Comparison of ENCODE assay signal across 8 cellular contexts in genomic region chr14:22886500-22887259, GRCh38. TPM values are rescaled to one million over a fixed set of nuclear protein-coding genes. Genes with fewer than 3 reads are reported as not detected.
DNase-seq lines count a peak whose midpoint lies in the region; ATAC-seq and TF ChIP-seq lines count a peak whose summit lies in the region.

No MANE protein-coding gene starts in this region.

- no peaks in the 10 kb centered on the region for H4K20me1 ChIP-seq in HCT116 (ENCODE audit: insufficient read depth)

- no peaks in the 10 kb centered on the region for H3K9me2 ChIP-seq in HCT116 (ENCODE audit: insufficient read depth)

- H2AFZ ChIP-seq in HCT116 (ENCODE audit: low read depth, low read length, poor library complexity, severe bottlenecking), result peak overlapping the region; percentile 61

- peak overlapping the region; percentile 79 for H3K4me2 ChIP-seq in HCT116 (ENCODE audit: low read length)

- H3K36me3 ChIP-seq in HCT116 (ENCODE audit: control insufficient read depth in 1 of 2, insufficient read depth in 2 of 2, low read length in 2 of 2) (no peaks in the 10 kb centered on the region), left lung (no peaks in the 10 kb centered on the region)

- peak overlapping the region; percentile 74 for H3K4me3 Mint-ChIP-seq in central memory CD8-positive, alpha-beta T cell

- RAD21 ChIA-PET in HCT116 (lab: Charles Lee; ENCODE audit: low non-redundant PET in 1 of 2, low total read pairs in 2 of 2, uncharacterized antibody in 2 of 2, unreplicated experiment in 2 of 2), result no interaction called here

- peak; percentile 44 for TF ChIP-seq CTCF in GM10266 (IDR thresholded peaks at IDR 0.05; ENCODE audit: control insufficient read depth, insufficient read depth, low read depth, missing control alignments)
- TF ChIP-seq CTCF in HCT116 (IDR thresholded peaks at IDR 0.05 in 2 of 3, conservative IDR thresholded peaks at IDR 0.05 in 1 of 3; ENCODE audit: borderline replicate concordance in 1 of 3, insufficient read depth in 1 of 3, low read depth in 2 of 3, low read length in 2 of 3), result no peak; a peak in 1 of 6 replicates
- no peak for TF ChIP-seq CTCF in WI38 (IDR thresholded peaks at IDR 0.05; ENCODE audit: low read depth, low read length)
- TF ChIP-seq CTCF in left lung (IDR thresholded peaks at IDR 0.05), result no peak

- peak; percentile 81 for ATAC-seq in HCT116
- peak; percentile 75 for ATAC-seq in central memory CD8-positive, alpha-beta T cell (replicated peaks; ENCODE audit: extremely low read depth, poor library complexity, severe bottlenecking)
- peak; percentile 91 for ATAC-seq in left lung

- DNase-seq in GM10266 (ENCODE audit: extremely low spot score), result peak; percentile 91
- DNase-seq in HCT116 (ENCODE audit: low read depth, low spot score), result peak; percentile 49
- peak; percentile 91 for DNase-seq in NCI-H1105 (lab: John Stamatoyannopoulos, UW)
- peak; percentile 40 to 43 for DNase-seq in central memory CD8-positive, alpha-beta T cell (ENCODE audit: low spot score in 2 of 2)
- DNase-seq in left lung, result peak; percentile 78 to 89
- DNase-seq in stimulated activated CD4-positive, alpha-beta T cell treated with anti-CD3 and anti-CD28 coated beads, TNF-alpha, amount 100 ng/mL, for 1 hour (ENCODE audit: low read depth in 3 of 3, low spot score in 1 of 3), result peak; percentile 47 to 61 (median 57)
- no peak for DNase-seq in dedifferentiated amniotic fluid mesenchymal stem cell (ENCODE audit: extremely low spot score)

- H3K9me3 Mint-ChIP-seq in central memory CD8-positive, alpha-beta T cell, result no peaks in the 10 kb centered on the region

- H3K27me3 Mint-ChIP-seq in central memory CD8-positive, alpha-beta T cell, result no peaks in the 10 kb centered on the region

- H3K27ac ChIP-seq in HCT116 (ENCODE audit: low read depth, low read length) (peak overlapping the region; percentile 93), left lung (peak overlapping the region; percentile 60 to 70)

- no peaks in the 10 kb centered on the region for H3K27me3 ChIP-seq in HCT116 (ENCODE audit: insufficient read depth, low read length)
- H3K27me3 ChIP-seq in left lung, result peaks cover 0 to 27% of the 10 kb centered on the region in 2 donors

- H3K36me3 Mint-ChIP-seq in central memory CD8-positive, alpha-beta T cell (ENCODE audit: insufficient read depth), result peaks cover 5% of the 10 kb centered on the region

- POLR2A ChIA-PET in HCT116 (lab: Charles Lee), result interaction anchor here (0.7 to 1.1 kb wide), 4 partner anchors 14 to 16 kb away, joined by 3 to 5 read pairs (median 4); partner anchors contain the start of gene LRP10

- peak overlapping the region; percentile 56 for H3K27ac Mint-ChIP-seq in central memory CD8-positive, alpha-beta T cell (ENCODE audit: low read depth)

- H3K9ac ChIP-seq in HCT116 (ENCODE audit: low read length), result peak overlapping the region; percentile 72

- H3K4me3 ChIP-seq in HCT116 (replicated peaks in 1 of 2; ENCODE audit: low read depth in 1 of 2, low read length in 2 of 2) (peak overlapping the region; percentile 60 to 68), WI38 (ENCODE audit: low read depth, low read length) (peak overlapping the region; percentile 68), left lung (peak overlapping the region; percentile 43 to 49)

- BruUV-seq in HCT116 (replicated peaks; lab: Mats Ljungman, UMichigan), result no TSS peak

- no peaks in the 10 kb centered on the region; the same call in 1 of the 2 replicates for H3K79me2 ChIP-seq in HCT116 (ENCODE audit: insufficient read depth, low read length)

- H3K9me3 ChIP-seq in HCT116 (ENCODE audit: control insufficient read depth in 1 of 2, insufficient read depth in 1 of 2, low read depth in 1 of 2, low read length in 2 of 2) (no peaks in the 10 kb centered on the region), left lung (no peaks in the 10 kb centered on the region)

- peaks cover 27% of the 10 kb centered on the region for H3K4me1 Mint-ChIP-seq in central memory CD8-positive, alpha-beta T cell

- peak; percentile 66 for TF ChIP-seq POLR2A in HCT116 (IDR thresholded peaks at IDR 0.05; ENCODE audit: borderline replicate concordance, extremely low read depth, insufficient read depth, insufficient read length)

- intact Hi-C loops in HCT116 (cut with micrococcal nuclease), result loop anchor here (1.0 kb wide), 1 partner anchor 14 kb away; no protein-coding TSS in a partner anchor
- intact Hi-C loops in left lung (cut with DNase I), result no loop called here

- CTCF ChIA-PET in HCT116 (lab: Charles Lee), result interaction anchor here (1.0 to 7.0 kb wide), 3 partner anchors 13 to 316 kb away, joined by 3 to 51 read pairs (median 6); partner anchors contain the start of gene LRP10

- no peak for TF ChIP-seq RAD21 in HCT116 (IDR thresholded peaks at IDR 0.05; ENCODE audit: low read depth)

- H3K4me1 ChIP-seq in HCT116 (ENCODE audit: control insufficient read depth in 1 of 2, insufficient read depth in 2 of 2, low read length in 2 of 2), result peaks cover 31 to 43% of the 10 kb centered on the region in 2 experiments
- H3K4me1 ChIP-seq in left lung, result peaks cover 0 to 15% of the 10 kb centered on the region in 2 donors

TF ChIP-seq in HCT116, 20 proteins besides CTCF, POLR2A, EP300 and RAD21 (continues in another document):
- TF ChIP-seq SRF (IDR thresholded peaks at IDR 0.05; ENCODE audit: low read depth), result no peak
- no peak for TF ChIP-seq ZBTB33 (IDR thresholded peaks at IDR 0.05; ENCODE audit: extremely low read depth, insufficient replicate concordance, low read length)
- TF ChIP-seq TCF7L2 (IDR thresholded peaks at IDR 0.05; ENCODE audit: borderline replicate concordance, extremely low read depth, insufficient read depth, insufficient read length), result no peak
- TF ChIP-seq YY1 (IDR thresholded peaks at IDR 0.05; ENCODE audit: extremely low read depth, insufficient replicate concordance, low read depth, low read length), result no peak
- TF ChIP-seq JUND (IDR thresholded peaks at IDR 0.05), result no peak
- no peak for TF ChIP-seq EZH2 (IDR thresholded peaks at IDR 0.05)
- TF ChIP-seq EGR1 (IDR thresholded peaks at IDR 0.05; ENCODE audit: low read depth), result peak; percentile 73
- no peak for TF ChIP-seq REST (IDR thresholded peaks at IDR 0.05; ENCODE audit: low read depth)
- no peak for TF ChIP-seq FOSL1 (IDR thresholded peaks at IDR 0.05; ENCODE audit: low read depth)
- peak; percentile 95 for TF ChIP-seq MAX (IDR thresholded peaks at IDR 0.05)
- TF ChIP-seq SIN3A (IDR thresholded peaks at IDR 0.05; ENCODE audit: low read depth), result 0 out of 2 replicates have a peak, but pooled peaks have one; percentile 38
- TF ChIP-seq CEBPB (IDR thresholded peaks at IDR 0.05; ENCODE audit: low read depth), result no peak
- no peak for TF ChIP-seq ZNF274 (IDR thresholded peaks at IDR 0.05; ENCODE audit: low read depth, low read length)

RNA-seq across cellular contexts. Expression of gene REM2, which starts 3.7 kb away (rescaled TPM):
- total RNA-seq in HCT116 (2021; ENCODE audit: unreplicated experiment) (0.47 TPM), left lung (under 1 TPM; 0.29 to 0.73 TPM)
- polyA plus RNA-seq in HCT116 (2012), result 0.52 and 0.59 TPM in 2 replicates

RNA-seq across cellular contexts. Expression of gene LRP10, which starts 15.1 kb away (rescaled TPM):
- 42.7 TPM for total RNA-seq in HCT116 (2021; ENCODE audit: unreplicated experiment)
- polyA plus RNA-seq in HCT116 (2012), result 61.8 and 77.1 TPM in 2 replicates
- 100 to 1,000 TPM; 141 to 147 TPM for total RNA-seq in left lung

RNA-seq across cellular contexts. Expression of gene RBM23, which starts 32.3 kb away (rescaled TPM):
- 67.2 TPM for total RNA-seq in HCT116 (2021; ENCODE audit: unreplicated experiment)
- polyA plus RNA-seq in HCT116 (2012), result 51.0 and 54.9 TPM in 2 replicates
- 10 to 100 TPM; 64.9 to 81.8 TPM for total RNA-seq in left lung

RNA-seq across cellular contexts. Expression of gene PRMT5, which starts 42.5 kb away (rescaled TPM):
- total RNA-seq in HCT116 (2021; ENCODE audit: unreplicated experiment), result 186 TPM
- polyA plus RNA-seq in HCT116 (2012), result 204 TPM in 2 replicates
- 10 to 100 TPM; 48.7 to 73.3 TPM for total RNA-seq in left lung

RNA-seq across cellular contexts. Expression of gene MMP14, which starts 50.3 kb away (rescaled TPM):
- 17.8 TPM for total RNA-seq in HCT116 (2021; ENCODE audit: unreplicated experiment)
- 14.1 and 15.1 TPM in 2 replicates for polyA plus RNA-seq in HCT116 (2012)
- 100 to 1,000 TPM; 201 to 225 TPM for total RNA-seq in left lung
